ENCODE assay signal across 26 cellular contexts in the genomic region with DNA sequence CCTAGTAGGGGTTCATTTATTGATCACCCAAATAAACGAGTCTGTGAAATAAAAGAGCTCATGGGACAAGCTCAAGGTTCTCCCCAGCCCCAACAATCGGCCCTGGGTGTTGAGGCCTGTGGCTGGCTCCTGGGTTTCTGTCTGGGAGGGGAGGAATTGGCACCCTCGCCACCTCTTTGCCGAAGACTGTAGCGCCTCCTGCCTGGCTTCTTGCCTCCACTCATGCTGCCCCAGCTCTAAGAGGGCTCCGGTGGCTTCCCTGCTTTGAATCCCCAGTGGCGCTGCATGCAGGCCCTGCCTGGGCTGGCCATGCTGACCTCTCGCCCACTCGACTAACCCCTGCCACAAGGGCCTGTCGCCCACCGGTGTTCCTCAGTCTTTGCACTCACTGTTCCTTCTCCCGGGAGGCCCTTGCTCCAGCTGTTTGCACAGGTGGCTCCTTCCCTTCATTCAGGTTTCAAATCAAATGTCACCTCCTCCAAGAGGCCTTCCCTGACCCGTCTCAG. TPM values are rescaled to one million over a fixed set of nuclear protein-coding genes. Genes with fewer than 3 reads are reported as not detected.
DNase-seq lines count a peak whose midpoint lies in the region; ATAC-seq and TF ChIP-seq lines count a peak whose summit lies in the region.
"Had no signal": no experiment of that assay in that cellular context is flagged by ENCODE, and none has a peak within 500 bp of the region (broad histone marks: within the 10 kb centered on the region; RNA-seq: fewer than 3 reads in every experiment).

No MANE protein-coding gene starts in this region.

- peak overlapping the region; percentile 33 for H3K4me2 ChIP-seq in BLaER1
- H3K4me2 ChIP-seq: KMS-11 had no signal

- no peaks in the 10 kb centered on the region; the same call in 1 of the 2 replicates for H4K20me1 ChIP-seq in BLaER1

- peaks cover 37% of the 10 kb centered on the region for H3K27me3 Mint-ChIP-seq in HFFc6 (ENCODE audit: insufficient read depth)
- peaks cover 6% of the 10 kb centered on the region for H3K27me3 Mint-ChIP-seq in chondrocyte (ENCODE audit: low read depth)
- H3K27me3 Mint-ChIP-seq in neural crest cell (ENCODE audit: low read depth) = peaks cover 7% of the 10 kb centered on the region
- H3K27me3 Mint-ChIP-seq in stimulated activated naive CD8-positive, alpha-beta T cell treated with anti-CD3 and anti-CD28 coated beads, Interleukin-15, amount 100 ng/mL, for 72 hours = peaks cover 39% of the 10 kb centered on the region

- H3K27me3 ChIP-seq in BLaER1 (no peaks in the 10 kb centered on the region), dorsolateral prefrontal cortex (peaks cover 0 to 26% (median 0%) of the 10 kb centered on the region in 45 donors)
- H3K27me3 ChIP-seq: BE2C had no signal

- H3K27ac ChIP-seq in BLaER1 (no peak overlapping the region), dorsolateral prefrontal cortex (no peak overlapping the region)
- H3K27ac ChIP-seq: KMS-11, SK-N-MC had no signal

- no peaks in the 10 kb centered on the region for H3K36me3 ChIP-seq in BLaER1
- H3K36me3 ChIP-seq: BE2C had no signal

- no peak for ATAC-seq in GM21423 (IDR thresholded peaks at IDR 0.05; ENCODE audit: unreplicated experiment)
- no peak for ATAC-seq in stimulated activated naive CD8-positive, alpha-beta T cell treated with anti-CD3 and anti-CD28 coated beads, Interleukin-15, amount 100 ng/mL, for 72 hours
- ATAC-seq: Panc1 had no signal

- peaks cover 9% of the 10 kb centered on the region for H3K4me1 ChIP-seq in BLaER1

- no peaks in the 10 kb centered on the region for H3K9me3 ChIP-seq in BLaER1
- H3K9me3 ChIP-seq: BE2C had no signal

- H3K4me3 ChIP-seq in BLaER1 = no peak overlapping the region
- no peak overlapping the region for H3K4me3 ChIP-seq in dorsolateral prefrontal cortex
- H3K4me3 ChIP-seq: SK-N-MC had no signal

- no peaks in the 10 kb centered on the region for H3K9me3 Mint-ChIP-seq in HFFc6
- H3K9me3 Mint-ChIP-seq in chondrocyte (ENCODE audit: low read depth) = no peaks in the 10 kb centered on the region
- H3K9me3 Mint-ChIP-seq in neural crest cell = no peaks in the 10 kb centered on the region
- no peaks in the 10 kb centered on the region for H3K9me3 Mint-ChIP-seq in stimulated activated naive CD8-positive, alpha-beta T cell treated with anti-CD3 and anti-CD28 coated beads, Interleukin-15, amount 100 ng/mL, for 72 hours

- DNase-seq in HFFc6 (no peak), chondrocyte (ENCODE audit: low spot score) (peak; percentile 83), neural crest cell (ENCODE audit: low read depth, low spot score) (no peak), NCI-H345 treated with DMSO at 0.1 percent for 48 hours (lab: John Stamatoyannopoulos, UW; ENCODE audit: unreplicated experiment) (no peak), dorsolateral prefrontal cortex (no peak)
- DNase-seq in stimulated activated naive CD8-positive, alpha-beta T cell treated with anti-CD3 and anti-CD28 coated beads, Interleukin-15, amount 100 ng/mL, for 72 hours = no peak
- DNase-seq: 8988T; ACHN; BE2C; CD4-positive, CD25-positive, alpha-beta regulatory T cell; DMS153; GOT3; NCI-H1048; NCI-H1694; NCI-H2029 treated with DMSO at 0.1 percent for 48 hours; NCI-H69; SIG-M5; SW 1271 had no signal

- TF ChIP-seq CTCF in HFFc6 (IDR thresholded peaks at IDR 0.05) = peak; percentile 16; the same call in 1 of the 2 replicates
- TF ChIP-seq CTCF in chondrocyte (IDR thresholded peaks at IDR 0.05) = no peak
- TF ChIP-seq CTCF in neural crest cell (conservative IDR thresholded peaks at IDR 0.05) = no peak
- no peak for TF ChIP-seq CTCF in dorsolateral prefrontal cortex (IDR thresholded peaks at IDR 0.05 in 54 of 56, conservative IDR thresholded peaks at IDR 0.05 in 2 of 56; ENCODE audit: low read depth in 1 of 56, partially characterized antibody in 56 of 56)

- no peak overlapping the region for H3K4me3 Mint-ChIP-seq in HFFc6
- H3K4me3 Mint-ChIP-seq in chondrocyte (ENCODE audit: unreplicated experiment) = no peak overlapping the region
- no peak overlapping the region for H3K4me3 Mint-ChIP-seq in neural crest cell
- H3K4me3 Mint-ChIP-seq in stimulated activated naive CD8-positive, alpha-beta T cell treated with anti-CD3 and anti-CD28 coated beads, Interleukin-15, amount 100 ng/mL, for 72 hours = no peak overlapping the region
- H3K4me3 Mint-ChIP-seq: CD4-positive, CD25-positive, alpha-beta regulatory T cell had no signal

- H3K4me1 Mint-ChIP-seq in HFFc6 (ENCODE audit: low read depth) = peaks cover 7% of the 10 kb centered on the region
- peaks cover 19% of the 10 kb centered on the region for H3K4me1 Mint-ChIP-seq in chondrocyte (ENCODE audit: low read depth)
- H3K4me1 Mint-ChIP-seq in neural crest cell = peaks cover 42% of the 10 kb centered on the region
- H3K4me1 Mint-ChIP-seq in stimulated activated naive CD8-positive, alpha-beta T cell treated with anti-CD3 and anti-CD28 coated beads, Interleukin-15, amount 100 ng/mL, for 72 hours = no peaks in the 10 kb centered on the region

- H3K27ac Mint-ChIP-seq in HFFc6 (no peak overlapping the region), chondrocyte (ENCODE audit: unreplicated experiment) (no peak overlapping the region), neural crest cell (ENCODE audit: unreplicated experiment) (peak overlapping the region; percentile 86)
- peak overlapping the region in 1 of 2 donors; percentile 72 for H3K27ac Mint-ChIP-seq in stimulated activated naive CD8-positive, alpha-beta T cell treated with anti-CD3 and anti-CD28 coated beads, Interleukin-15, amount 100 ng/mL, for 72 hours

- H3K9ac ChIP-seq in BLaER1 = no peak overlapping the region
- H3K9ac ChIP-seq: KMS-11 had no signal

- intact Hi-C loops in dorsolateral prefrontal cortex (cut with DNase I) = loop anchor here in 1 of 2 donors (10.0 kb wide), 1 partner anchor 344 kb away; a partner anchor contains a TSS

- H3K36me3 Mint-ChIP-seq in HFFc6 (ENCODE audit: low read depth) = no peaks in the 10 kb centered on the region
- H3K36me3 Mint-ChIP-seq in chondrocyte (ENCODE audit: low read depth) = peaks cover 1% of the 10 kb centered on the region
- no peaks in the 10 kb centered on the region for H3K36me3 Mint-ChIP-seq in neural crest cell (ENCODE audit: low read depth)
- H3K36me3 Mint-ChIP-seq: CD4-positive, CD25-positive, alpha-beta regulatory T cell had no signal

RNA-seq across cellular contexts. Expression of a gene that starts 5.4 kb away (rescaled TPM):
- not detected for total RNA-seq in HFFc6 (2021; fragmentation: NEBNext Ultra II Directional; extraction: Animal tissue kit (Norgen Biotek cat#: 25700))
- total RNA-seq in chondrocyte (not detected in 3 replicates), neural crest cell (not detected in 2 replicates), dorsolateral prefrontal cortex (not detected)
- total RNA-seq: CD4-positive, CD25-positive, alpha-beta regulatory T cell; HT1080; NCI-H460; OCI-LY7 had no signal

RNA-seq across cellular contexts. Expression of a gene that starts 9.5 kb away (rescaled TPM):
- 10 to 100 TPM; 42.4 to 46.7 (median 44.9) TPM for total RNA-seq in HFFc6 (2021; fragmentation: NEBNext Ultra II Directional; extraction: Animal tissue kit (Norgen Biotek cat#: 25700))
- total RNA-seq in chondrocyte = 57.3 to 61.6 TPM (median 60.1 TPM) in 3 replicates
- 63.6 and 71.1 TPM in 2 replicates for total RNA-seq in neural crest cell
- total RNA-seq in dorsolateral prefrontal cortex = 10 to 100 TPM; 37.1 to 79.5 (median 56.7) TPM

RNA-seq across cellular contexts. Expression of a gene that starts 51.7 kb away (rescaled TPM):
- total RNA-seq in HFFc6 (2021; fragmentation: NEBNext Ultra II Directional; extraction: Animal tissue kit (Norgen Biotek cat#: 25700)) = under 1 TPM in 4 of 6 experiments, not detected in 2; 0.25 to 0.83 (median 0.50) TPM
- total RNA-seq in chondrocyte = 6.1 to 9.0 TPM (median 6.5 TPM) in 3 replicates
- total RNA-seq in neural crest cell = 0.72 and 0.89 TPM in 2 replicates
- total RNA-seq in dorsolateral prefrontal cortex = 10 to 100 TPM in 52 of 120 experiments, 1 to 10 TPM in 68; 1.1 to 55.5 (median 9.0) TPM
- total RNA-seq: CD4-positive, CD25-positive, alpha-beta regulatory T cell; HT1080; NCI-H460; OCI-LY7 had no signal
